Comparison of ENCODE assay signal across 9 cellular contexts in the genomic region with DNA sequence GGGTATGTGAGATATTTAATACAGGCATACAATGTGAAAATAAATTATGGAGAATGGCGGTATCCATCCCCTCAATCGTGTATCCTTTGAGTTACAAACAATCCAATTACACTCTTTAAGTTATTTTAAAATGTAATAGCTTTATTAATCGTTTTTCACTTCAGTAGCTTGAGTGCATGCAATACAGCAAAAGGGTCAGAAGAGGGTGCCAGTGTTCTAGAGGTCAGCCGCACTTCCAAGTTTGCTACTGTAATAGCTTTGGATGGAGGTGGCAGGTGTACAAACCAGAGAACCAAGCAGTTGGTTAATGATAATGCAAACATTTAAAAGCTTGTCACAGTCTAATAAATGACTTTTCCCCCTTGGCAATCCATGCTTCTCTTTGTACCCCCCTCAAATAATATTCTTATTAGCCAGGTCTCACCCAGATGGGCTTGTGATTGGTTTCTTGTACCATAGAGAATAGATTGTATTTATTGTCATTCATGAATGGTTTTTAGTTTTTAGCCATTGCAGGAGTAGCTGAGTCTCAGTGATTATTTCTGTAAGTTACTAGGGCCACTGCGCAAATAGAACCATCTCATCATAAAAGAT.
DNase-seq lines count a peak whose midpoint lies in the region; ATAC-seq, FAIRE-seq and TF ChIP-seq lines count a peak whose summit lies in the region.
"Had no signal": no experiment of that assay in that cellular context is flagged by ENCODE, and none has a peak within 500 bp of the region (broad histone marks: within the 10 kb centered on the region; RNA-seq: fewer than 3 reads in every experiment).

No MANE protein-coding gene starts in this region.

- peak; percentile 66 for FAIRE-seq in urothelium cell line (lab: Jason Lieb, UNC)

- H3K4me1 Mint-ChIP-seq in activated naive CD4-positive, alpha-beta T cell treated with anti-CD3 and anti-CD28 coated beads for 36 hours (ENCODE audit: low read depth) = peaks cover 19% of the 10 kb centered on the region
- peaks cover 2% of the 10 kb centered on the region for H3K4me1 Mint-ChIP-seq in glutamatergic neuron (ENCODE audit: low read depth, unreplicated experiment)

- TF ChIP-seq CTCF in NB4 (IDR thresholded peaks at IDR 0.05; ENCODE audit: low read depth, low read length) (peak; percentile 77), glutamatergic neuron (IDR thresholded peaks at IDR 0.05; ENCODE audit: partially characterized antibody, unreplicated experiment) (peak; percentile 93)

- H3K27me3 ChIP-seq in SJSA1 (replicated peaks) = no peaks in the 10 kb centered on the region

- no peaks in the 10 kb centered on the region for H3K27me3 Mint-ChIP-seq in activated naive CD4-positive, alpha-beta T cell treated with anti-CD3 and anti-CD28 coated beads for 36 hours (ENCODE audit: low read depth)
- H3K27me3 Mint-ChIP-seq in glutamatergic neuron (ENCODE audit: unreplicated experiment) = no peaks in the 10 kb centered on the region
- H3K27me3 Mint-ChIP-seq: activated naive CD4-positive, alpha-beta T cell treated with anti-CD3 and anti-CD28 coated beads, Interleukin-2, amount 50 U/mL, for 24 hours had no signal

- peaks cover 2% of the 10 kb centered on the region for H3K36me3 Mint-ChIP-seq in activated naive CD4-positive, alpha-beta T cell treated with anti-CD3 and anti-CD28 coated beads for 36 hours (ENCODE audit: low read depth)
- no peaks in the 10 kb centered on the region for H3K36me3 Mint-ChIP-seq in glutamatergic neuron (ENCODE audit: unreplicated experiment)
- H3K36me3 Mint-ChIP-seq: activated naive CD4-positive, alpha-beta T cell treated with anti-CD3 and anti-CD28 coated beads, Interleukin-2, amount 50 U/mL, for 24 hours had no signal

- H3K27ac ChIP-seq in SJSA1 = no peak overlapping the region

- H3K27ac Mint-ChIP-seq in activated naive CD4-positive, alpha-beta T cell treated with anti-CD3 and anti-CD28 coated beads for 36 hours = no peak overlapping the region
- H3K27ac Mint-ChIP-seq in glutamatergic neuron (ENCODE audit: unreplicated experiment) = no peak overlapping the region
- H3K27ac Mint-ChIP-seq: activated naive CD4-positive, alpha-beta T cell treated with anti-CD3 and anti-CD28 coated beads, Interleukin-2, amount 50 U/mL, for 24 hours had no signal

- no peak overlapping the region for H3K4me3 ChIP-seq in NB4 (ENCODE audit: low read depth, low read length)
- no peak overlapping the region for H3K4me3 ChIP-seq in SJSA1

- H3K4me3 Mint-ChIP-seq in activated naive CD4-positive, alpha-beta T cell treated with anti-CD3 and anti-CD28 coated beads for 36 hours = no peak overlapping the region
- no peak overlapping the region for H3K4me3 Mint-ChIP-seq in glutamatergic neuron (ENCODE audit: unreplicated experiment)
- H3K4me3 Mint-ChIP-seq: activated naive CD4-positive, alpha-beta T cell treated with anti-CD3 and anti-CD28 coated beads, Interleukin-2, amount 50 U/mL, for 24 hours had no signal

- ATAC-seq in HG03354 (IDR thresholded peaks at IDR 0.05; ENCODE audit: poor library complexity, severe bottlenecking, unreplicated experiment) = no peak

- H3K9me3 Mint-ChIP-seq in activated naive CD4-positive, alpha-beta T cell treated with anti-CD3 and anti-CD28 coated beads for 36 hours = no peaks in the 10 kb centered on the region
- H3K9me3 Mint-ChIP-seq in glutamatergic neuron (ENCODE audit: unreplicated experiment) = no peaks in the 10 kb centered on the region
- H3K9me3 Mint-ChIP-seq: activated naive CD4-positive, alpha-beta T cell treated with anti-CD3 and anti-CD28 coated beads, Interleukin-2, amount 50 U/mL, for 24 hours had no signal

- CTCF ChIA-PET in activated naive CD4-positive, alpha-beta T cell treated with anti-CD3 and anti-CD28 coated beads for 36 hours (lab: Charles Lee) = interaction anchor here (0.6 to 3.8 kb wide), 77 partner anchors 10 to 549 kb away, joined by 3 to 99 read pairs (median 4); a partner anchor contains a TSS

- DNase-seq in DMS79 treated with DMSO at 0.1 percent for 48 hours (lab: John Stamatoyannopoulos, UW) (peak; percentile 68), NB4 (ENCODE audit: low read depth) (peak; percentile 80), SJSA1 (ENCODE audit: low read depth in 1 of 2, low spot score in 2 of 2) (peak; percentile 57 to 70), glutamatergic neuron (peak; percentile 76), posterior vena cava (ENCODE audit: low spot score) (peak; percentile 87), urothelium cell line (ENCODE audit: low spot score) (peak; percentile 58)
- DNase-seq in activated naive CD4-positive, alpha-beta T cell treated with anti-CD3 and anti-CD28 coated beads for 36 hours = peak; percentile 84

- H3K4me1 ChIP-seq in SJSA1 (replicated peaks) = peaks cover 8% of the 10 kb centered on the region

- H3K9me3 ChIP-seq in SJSA1 (replicated peaks) = no peaks in the 10 kb centered on the region

- no peak for TF ChIP-seq POLR2A in NB4 (IDR thresholded peaks at IDR 0.05; ENCODE audit: extremely low read depth, insufficient read length)

- intact Hi-C loops in activated naive CD4-positive, alpha-beta T cell treated with anti-CD3 and anti-CD28 coated beads for 36 hours (cut with micrococcal nuclease) = loop anchor here (1.0 to 5.0 kb wide), 3 partner anchors 414 to 487 kb away; no protein-coding TSS in a partner anchor
- intact Hi-C loops in posterior vena cava (cut with DNase I) = loop anchor here (5.0 to 10.0 kb wide), 2 partner anchors 464 to 467 kb away; no protein-coding TSS in a partner anchor

- peaks cover 3% of the 10 kb centered on the region; the same call in 1 of the 2 replicates for H3K36me3 ChIP-seq in SJSA1
